In genomic region chr2:119365436-119365835, GRCh38 we compare ENCODE assay signal across 8 cellular contexts. TPM values are rescaled to one million over a fixed set of nuclear protein-coding genes. Genes with fewer than 3 reads are reported as not detected.
DNase-seq lines count a peak whose midpoint lies in the region; ATAC-seq and TF ChIP-seq lines count a peak whose summit lies in the region.

No MANE protein-coding gene starts in this region.

- H3K4me3 ChIP-seq in LNCaP clone FGC (ENCODE audit: low read depth, low read length) (peak overlapping the region; percentile 81), dorsolateral prefrontal cortex (peak overlapping the region in 55 of 59 donors; percentile 64 to 99 (median 87))

- H3K27ac ChIP-seq in C4-2B, result peak overlapping the region; percentile 97; the same call in 1 of the 2 replicates
- peak overlapping the region in 5 of 59 donors; percentile 90 to 96 (median 93) for H3K27ac ChIP-seq in dorsolateral prefrontal cortex

- H3K4me1 Mint-ChIP-seq in nephron progenitor cell, result peaks cover 30% of the 10 kb centered on the region

- no peak overlapping the region for H3K27ac Mint-ChIP-seq in nephron progenitor cell

- no peak for ATAC-seq in HG02970 (IDR thresholded peaks at IDR 0.05; ENCODE audit: low FRiP score, unreplicated experiment)

- peaks cover 16% of the 10 kb centered on the region for H3K36me3 Mint-ChIP-seq in nephron progenitor cell (ENCODE audit: low read depth)

- no peaks in the 10 kb centered on the region for H3K27me3 Mint-ChIP-seq in nephron progenitor cell (ENCODE audit: low read depth, poor library complexity)

- H3K9me3 Mint-ChIP-seq in nephron progenitor cell, result no peaks in the 10 kb centered on the region

- intact Hi-C loops in dorsolateral prefrontal cortex (cut with DNase I), result loop anchor here in 1 of 2 donors (5.0 kb wide), 1 partner anchor 42 kb away; no protein-coding TSS in a partner anchor

- TF ChIP-seq CTCF in C4-2B (conservative IDR thresholded peaks at IDR 0.05) (no peak), LNCaP clone FGC (IDR thresholded peaks at IDR 0.05; ENCODE audit: control insufficient read depth, extremely low read depth, insufficient read depth) (no peak), dorsolateral prefrontal cortex (IDR thresholded peaks at IDR 0.05 in 54 of 56, conservative IDR thresholded peaks at IDR 0.05 in 2 of 56; ENCODE audit: low read depth in 1 of 56, partially characterized antibody in 56 of 56) (no peak), nephron progenitor cell (IDR thresholded peaks at IDR 0.05) (no peak)

- DNase-seq in LNCaP clone FGC (ENCODE audit: low read depth) (no peak), dorsolateral prefrontal cortex (no peak), nephron progenitor cell (no peak), ureter (ENCODE audit: low spot score) (no peak), occipital lobe (lab: John Stamatoyannopoulos, UW) (no peak), COLO829 (ENCODE audit: low spot score) (no peak)

- peak overlapping the region; percentile 95 for H3K4me3 Mint-ChIP-seq in nephron progenitor cell

- H3K27me3 ChIP-seq in dorsolateral prefrontal cortex, result no peaks in the 10 kb centered on the region

RNA-seq across cellular contexts. Expression of gene C2orf76, which starts 1.2 kb away (rescaled TPM):
- total RNA-seq in dorsolateral prefrontal cortex (10 to 100 TPM in 110 of 120 experiments, 1 to 10 TPM in 10; 4.7 to 34.3 (median 14.0) TPM), ureter (14.3 TPM), occipital lobe (9.8 TPM)

RNA-seq across cellular contexts. Expression of gene DBI, which starts 1.3 kb away (rescaled TPM):
- total RNA-seq in dorsolateral prefrontal cortex (100 to 1,000 TPM in 113 of 120 experiments, 10 to 100 TPM in 7; 70.4 to 282 (median 139) TPM), ureter (99.6 TPM), occipital lobe (32.1 TPM)
